Comparison of ENCODE assay signal across 1 cellular context in the genomic region with DNA sequence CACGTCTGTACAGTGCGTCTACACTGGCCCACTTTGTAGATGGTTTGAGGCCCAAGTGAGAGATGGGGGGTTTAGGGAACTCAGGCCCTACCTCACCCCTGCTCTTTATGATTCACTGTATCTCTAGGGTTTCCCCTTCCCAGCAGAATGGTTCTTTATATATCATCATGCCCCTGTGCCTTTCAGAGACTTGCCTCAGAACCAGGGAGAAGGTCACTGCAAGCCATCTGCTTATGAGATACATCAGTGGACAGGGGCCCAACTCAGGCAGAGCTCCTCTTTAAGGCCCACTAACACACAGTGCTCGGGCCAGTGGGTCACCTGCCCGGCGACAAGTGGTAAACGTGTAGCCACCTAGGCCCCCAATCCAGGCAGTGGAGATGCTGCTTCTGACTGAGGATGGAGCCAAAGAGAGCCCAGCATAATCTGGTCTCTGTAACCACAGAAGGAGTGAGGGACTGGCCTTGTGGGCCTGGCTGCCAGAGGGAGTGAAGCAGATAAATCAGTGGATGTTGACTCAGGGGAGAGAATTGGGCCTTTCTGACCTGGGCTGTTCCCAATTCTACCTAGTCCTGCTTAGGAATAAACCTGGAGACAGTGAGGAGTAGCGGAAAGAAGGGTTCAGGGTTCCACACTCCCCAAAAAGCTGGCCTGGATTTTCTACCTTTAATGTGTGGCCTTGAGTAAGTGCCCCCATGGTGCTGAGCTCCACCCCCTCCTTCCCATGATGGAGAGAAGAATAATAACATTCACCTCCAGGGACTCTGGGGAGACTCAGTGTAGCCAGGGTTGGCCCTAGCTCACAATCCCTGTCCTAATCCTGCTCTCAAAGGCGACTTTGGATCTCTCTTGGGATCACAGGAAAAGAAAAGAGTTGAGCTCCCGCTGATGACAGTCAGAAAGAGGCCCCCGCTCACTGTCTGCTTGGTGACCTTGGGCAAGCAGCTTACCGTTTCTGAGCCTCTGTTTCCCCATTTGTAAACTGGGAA.
A peak's percentile ranks its signal among the peaks of the same experiment; 100 is the strongest.
TF ChIP-seq lines count a peak whose summit lies in the region.

No MANE protein-coding gene starts in this region.

TF ChIP-seq in K562, 482 proteins besides CTCF, POLR2A, EP300 and RAD21 (continued from another document and continues in another):
- TF ChIP-seq, protein P1, sequence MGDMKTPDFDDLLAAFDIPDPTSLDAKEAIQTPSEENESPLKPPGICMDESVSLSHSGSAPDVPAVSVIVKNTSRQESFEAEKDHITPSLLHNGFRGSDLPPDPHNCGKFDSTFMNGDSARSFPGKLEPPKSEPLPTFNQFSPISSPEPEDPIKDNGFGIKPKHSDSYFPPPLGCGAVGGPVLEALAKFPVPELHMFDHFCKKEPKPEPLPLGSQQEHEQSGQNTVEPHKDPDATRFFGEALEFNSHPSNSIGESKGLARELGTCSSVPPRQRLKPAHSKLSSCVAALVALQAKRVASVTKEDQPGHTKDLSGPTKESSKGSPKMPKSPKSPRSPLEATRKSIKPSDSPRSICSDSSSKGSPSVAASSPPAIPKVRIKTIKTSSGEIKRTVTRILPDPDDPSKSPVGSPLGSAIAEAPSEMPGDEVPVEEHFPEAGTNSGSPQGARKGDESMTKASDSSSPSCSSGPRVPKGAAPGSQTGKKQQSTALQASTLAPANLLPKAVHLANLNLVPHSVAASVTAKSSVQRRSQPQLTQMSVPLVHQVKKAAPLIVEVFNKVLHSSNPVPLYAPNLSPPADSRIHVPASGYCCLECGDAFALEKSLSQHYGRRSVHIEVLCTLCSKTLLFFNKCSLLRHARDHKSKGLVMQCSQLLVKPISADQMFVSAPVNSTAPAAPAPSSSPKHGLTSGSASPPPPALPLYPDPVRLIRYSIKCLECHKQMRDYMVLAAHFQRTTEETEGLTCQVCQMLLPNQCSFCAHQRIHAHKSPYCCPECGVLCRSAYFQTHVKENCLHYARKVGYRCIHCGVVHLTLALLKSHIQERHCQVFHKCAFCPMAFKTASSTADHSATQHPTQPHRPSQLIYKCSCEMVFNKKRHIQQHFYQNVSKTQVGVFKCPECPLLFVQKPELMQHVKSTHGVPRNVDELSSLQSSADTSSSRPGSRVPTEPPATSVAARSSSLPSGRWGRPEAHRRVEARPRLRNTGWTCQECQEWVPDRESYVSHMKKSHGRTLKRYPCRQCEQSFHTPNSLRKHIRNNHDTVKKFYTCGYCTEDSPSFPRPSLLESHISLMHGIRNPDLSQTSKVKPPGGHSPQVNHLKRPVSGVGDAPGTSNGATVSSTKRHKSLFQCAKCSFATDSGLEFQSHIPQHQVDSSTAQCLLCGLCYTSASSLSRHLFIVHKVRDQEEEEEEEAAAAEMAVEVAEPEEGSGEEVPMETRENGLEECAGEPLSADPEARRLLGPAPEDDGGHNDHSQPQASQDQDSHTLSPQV (IDR thresholded peaks at IDR 0.05) = 0 out of 2 replicates have a peak, but pooled peaks have one; percentile 10
- TF ChIP-seq PURB (CRISPR knock-in tag; IDR thresholded peaks at IDR 0.05; ENCODE audit: low read depth) = no peak
- no peak for TF ChIP-seq ZNF444 (CRISPR knock-in tag; IDR thresholded peaks at IDR 0.05)
- TF ChIP-seq, protein P2, sequence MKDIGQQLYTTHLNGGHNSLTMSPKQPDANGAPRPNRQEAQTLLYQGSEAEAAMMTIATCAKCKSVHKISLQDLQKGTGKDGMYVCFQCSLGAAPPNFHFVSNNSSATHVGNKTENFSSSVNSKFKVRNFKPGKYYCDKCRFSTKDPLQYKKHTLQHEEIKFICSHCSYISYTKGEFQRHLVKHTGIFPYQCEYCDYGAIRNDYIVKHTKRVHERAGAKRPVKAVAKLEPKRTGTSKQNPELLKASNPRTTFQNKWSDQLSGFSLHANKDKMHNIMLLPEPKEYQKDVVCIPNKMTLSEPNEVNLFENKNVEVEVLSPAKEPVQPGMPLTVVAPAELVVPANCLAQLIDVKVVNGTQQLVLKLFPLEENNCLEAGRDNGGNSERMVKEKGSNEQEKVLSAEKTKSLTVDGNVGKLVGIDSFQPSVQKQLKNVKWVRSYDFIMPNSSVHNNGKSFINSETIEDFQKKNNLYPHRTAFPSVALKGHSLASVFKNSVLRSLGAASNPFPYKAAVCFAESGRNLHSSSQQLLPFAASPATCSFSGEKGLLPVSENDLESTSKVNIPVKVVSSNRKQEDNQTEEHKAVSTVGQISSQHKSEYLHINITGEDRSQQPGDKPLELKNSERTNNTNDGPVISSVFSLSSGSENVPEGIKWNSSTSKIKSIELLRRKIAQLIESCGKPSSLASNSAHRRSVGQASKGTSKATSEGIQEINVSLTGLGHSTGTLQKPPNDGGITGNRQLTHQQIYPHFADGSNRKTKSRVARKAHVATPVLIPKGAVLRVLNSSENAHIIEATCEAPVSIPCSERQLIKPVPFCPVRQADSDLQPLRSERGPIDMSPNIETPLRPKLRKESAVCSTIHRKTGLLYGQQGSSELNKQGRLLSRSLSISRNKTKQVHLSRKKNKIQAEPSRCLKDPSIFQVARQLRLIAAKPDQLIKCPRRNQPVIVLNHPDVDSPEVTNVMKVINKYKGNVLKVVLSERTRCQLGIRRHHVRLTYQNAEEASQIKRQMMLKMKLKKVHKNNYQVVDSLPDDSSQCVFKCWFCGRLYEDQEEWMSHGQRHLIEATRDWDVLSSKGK (CRISPR knock-in tag; IDR thresholded peaks at IDR 0.05) = no peak
- no peak for TF ChIP-seq CBFA2T2 (conservative IDR thresholded peaks at IDR 0.05)
- TF ChIP-seq, protein P3, sequence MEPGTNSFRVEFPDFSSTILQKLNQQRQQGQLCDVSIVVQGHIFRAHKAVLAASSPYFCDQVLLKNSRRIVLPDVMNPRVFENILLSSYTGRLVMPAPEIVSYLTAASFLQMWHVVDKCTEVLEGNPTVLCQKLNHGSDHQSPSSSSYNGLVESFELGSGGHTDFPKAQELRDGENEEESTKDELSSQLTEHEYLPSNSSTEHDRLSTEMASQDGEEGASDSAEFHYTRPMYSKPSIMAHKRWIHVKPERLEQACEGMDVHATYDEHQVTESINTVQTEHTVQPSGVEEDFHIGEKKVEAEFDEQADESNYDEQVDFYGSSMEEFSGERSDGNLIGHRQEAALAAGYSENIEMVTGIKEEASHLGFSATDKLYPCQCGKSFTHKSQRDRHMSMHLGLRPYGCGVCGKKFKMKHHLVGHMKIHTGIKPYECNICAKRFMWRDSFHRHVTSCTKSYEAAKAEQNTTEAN (CRISPR knock-in tag; IDR thresholded peaks at IDR 0.05) = no peak
- TF ChIP-seq POLR2H (tag; IDR thresholded peaks at IDR 0.05; ENCODE audit: low read depth) = no peak
- no peak for TF ChIP-seq KAT7 (CRISPR knock-in tag; IDR thresholded peaks at IDR 0.05; ENCODE audit: borderline replicate concordance)
- TF ChIP-seq SREBF2 (CRISPR knock-in tag; IDR thresholded peaks at IDR 0.05) = no peak
- TF ChIP-seq MIER1 (IDR thresholded peaks at IDR 0.05; ENCODE audit: low read depth) = no peak
- no peak for TF ChIP-seq ZNF384 (IDR thresholded peaks at IDR 0.05; ENCODE audit: low read depth, low read length)
- TF ChIP-seq TAF7 (tag; IDR thresholded peaks at IDR 0.05) = no peak
- TF ChIP-seq PRMT5 (CRISPR knock-in tag; IDR thresholded peaks at IDR 0.05) = no peak
- TF ChIP-seq NCOA4 (IDR thresholded peaks at IDR 0.05; ENCODE audit: partially characterized antibody) = no peak
- no peak for TF ChIP-seq ZNF23 (CRISPR knock-in tag; IDR thresholded peaks at IDR 0.05)
- TF ChIP-seq EWSR1 (IDR thresholded peaks at IDR 0.05; ENCODE audit: borderline replicate concordance, low read depth, partially characterized antibody) = no peak
- TF ChIP-seq ZNF583 (CRISPR knock-in tag; IDR thresholded peaks at IDR 0.05) = no peak
- no peak for TF ChIP-seq SUPT5H (IDR thresholded peaks at IDR 0.05)
- TF ChIP-seq, protein P4, sequence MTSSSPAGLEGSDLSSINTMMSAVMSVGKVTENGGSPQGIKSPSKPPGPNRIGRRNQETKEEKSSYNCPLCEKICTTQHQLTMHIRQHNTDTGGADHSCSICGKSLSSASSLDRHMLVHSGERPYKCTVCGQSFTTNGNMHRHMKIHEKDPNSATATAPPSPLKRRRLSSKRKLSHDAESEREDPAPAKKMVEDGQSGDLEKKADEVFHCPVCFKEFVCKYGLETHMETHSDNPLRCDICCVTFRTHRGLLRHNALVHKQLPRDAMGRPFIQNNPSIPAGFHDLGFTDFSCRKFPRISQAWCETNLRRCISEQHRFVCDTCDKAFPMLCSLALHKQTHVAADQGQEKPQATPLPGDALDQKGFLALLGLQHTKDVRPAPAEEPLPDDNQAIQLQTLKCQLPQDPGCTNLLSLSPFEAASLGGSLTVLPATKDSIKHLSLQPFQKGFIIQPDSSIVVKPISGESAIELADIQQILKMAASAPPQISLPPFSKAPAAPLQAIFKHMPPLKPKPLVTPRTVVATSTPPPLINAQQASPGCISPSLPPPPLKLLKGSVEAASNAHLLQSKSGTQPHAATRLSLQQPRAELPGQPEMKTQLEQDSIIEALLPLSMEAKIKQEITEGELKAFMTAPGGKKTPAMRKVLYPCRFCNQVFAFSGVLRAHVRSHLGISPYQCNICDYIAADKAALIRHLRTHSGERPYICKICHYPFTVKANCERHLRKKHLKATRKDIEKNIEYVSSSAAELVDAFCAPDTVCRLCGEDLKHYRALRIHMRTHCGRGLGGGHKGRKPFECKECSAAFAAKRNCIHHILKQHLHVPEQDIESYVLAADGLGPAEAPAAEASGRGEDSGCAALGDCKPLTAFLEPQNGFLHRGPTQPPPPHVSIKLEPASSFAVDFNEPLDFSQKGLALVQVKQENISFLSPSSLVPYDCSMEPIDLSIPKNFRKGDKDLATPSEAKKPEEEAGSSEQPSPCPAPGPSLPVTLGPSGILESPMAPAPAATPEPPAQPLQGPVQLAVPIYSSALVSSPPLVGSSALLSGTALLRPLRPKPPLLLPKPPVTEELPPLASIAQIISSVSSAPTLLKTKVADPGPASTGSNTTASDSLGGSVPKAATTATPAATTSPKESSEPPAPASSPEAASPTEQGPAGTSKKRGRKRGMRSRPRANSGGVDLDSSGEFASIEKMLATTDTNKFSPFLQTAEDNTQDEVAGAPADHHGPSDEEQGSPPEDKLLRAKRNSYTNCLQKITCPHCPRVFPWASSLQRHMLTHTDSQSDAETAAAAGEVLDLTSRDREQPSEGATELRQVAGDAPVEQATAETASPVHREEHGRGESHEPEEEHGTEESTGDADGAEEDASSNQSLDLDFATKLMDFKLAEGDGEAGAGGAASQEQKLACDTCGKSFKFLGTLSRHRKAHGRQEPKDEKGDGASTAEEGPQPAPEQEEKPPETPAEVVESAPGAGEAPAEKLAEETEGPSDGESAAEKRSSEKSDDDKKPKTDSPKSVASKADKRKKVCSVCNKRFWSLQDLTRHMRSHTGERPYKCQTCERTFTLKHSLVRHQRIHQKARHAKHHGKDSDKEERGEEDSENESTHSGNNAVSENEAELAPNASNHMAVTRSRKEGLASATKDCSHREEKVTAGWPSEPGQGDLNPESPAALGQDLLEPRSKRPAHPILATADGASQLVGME (CRISPR knock-in tag; IDR thresholded peaks at IDR 0.05) = no peak
- TF ChIP-seq NFIX (CRISPR knock-in tag; IDR thresholded peaks at IDR 0.05; ENCODE audit: low read depth) = no peak
- no peak for TF ChIP-seq CREM (IDR thresholded peaks at IDR 0.05; ENCODE audit: low read depth)
- TF ChIP-seq, protein P5, sequence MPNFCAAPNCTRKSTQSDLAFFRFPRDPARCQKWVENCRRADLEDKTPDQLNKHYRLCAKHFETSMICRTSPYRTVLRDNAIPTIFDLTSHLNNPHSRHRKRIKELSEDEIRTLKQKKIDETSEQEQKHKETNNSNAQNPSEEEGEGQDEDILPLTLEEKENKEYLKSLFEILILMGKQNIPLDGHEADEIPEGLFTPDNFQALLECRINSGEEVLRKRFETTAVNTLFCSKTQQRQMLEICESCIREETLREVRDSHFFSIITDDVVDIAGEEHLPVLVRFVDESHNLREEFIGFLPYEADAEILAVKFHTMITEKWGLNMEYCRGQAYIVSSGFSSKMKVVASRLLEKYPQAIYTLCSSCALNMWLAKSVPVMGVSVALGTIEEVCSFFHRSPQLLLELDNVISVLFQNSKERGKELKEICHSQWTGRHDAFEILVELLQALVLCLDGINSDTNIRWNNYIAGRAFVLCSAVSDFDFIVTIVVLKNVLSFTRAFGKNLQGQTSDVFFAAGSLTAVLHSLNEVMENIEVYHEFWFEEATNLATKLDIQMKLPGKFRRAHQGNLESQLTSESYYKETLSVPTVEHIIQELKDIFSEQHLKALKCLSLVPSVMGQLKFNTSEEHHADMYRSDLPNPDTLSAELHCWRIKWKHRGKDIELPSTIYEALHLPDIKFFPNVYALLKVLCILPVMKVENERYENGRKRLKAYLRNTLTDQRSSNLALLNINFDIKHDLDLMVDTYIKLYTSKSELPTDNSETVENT (CRISPR knock-in tag; IDR thresholded peaks at IDR 0.05) = no peak
- no peak for TF ChIP-seq CHCHD3 (CRISPR knock-in tag; IDR thresholded peaks at IDR 0.05)
- TF ChIP-seq ELF4 (CRISPR knock-in tag; IDR thresholded peaks at IDR 0.05) = no peak
- TF ChIP-seq FOS (IDR thresholded peaks at IDR 0.05; ENCODE audit: extremely low read depth, insufficient read length) = no peak
- TF ChIP-seq, protein P6, sequence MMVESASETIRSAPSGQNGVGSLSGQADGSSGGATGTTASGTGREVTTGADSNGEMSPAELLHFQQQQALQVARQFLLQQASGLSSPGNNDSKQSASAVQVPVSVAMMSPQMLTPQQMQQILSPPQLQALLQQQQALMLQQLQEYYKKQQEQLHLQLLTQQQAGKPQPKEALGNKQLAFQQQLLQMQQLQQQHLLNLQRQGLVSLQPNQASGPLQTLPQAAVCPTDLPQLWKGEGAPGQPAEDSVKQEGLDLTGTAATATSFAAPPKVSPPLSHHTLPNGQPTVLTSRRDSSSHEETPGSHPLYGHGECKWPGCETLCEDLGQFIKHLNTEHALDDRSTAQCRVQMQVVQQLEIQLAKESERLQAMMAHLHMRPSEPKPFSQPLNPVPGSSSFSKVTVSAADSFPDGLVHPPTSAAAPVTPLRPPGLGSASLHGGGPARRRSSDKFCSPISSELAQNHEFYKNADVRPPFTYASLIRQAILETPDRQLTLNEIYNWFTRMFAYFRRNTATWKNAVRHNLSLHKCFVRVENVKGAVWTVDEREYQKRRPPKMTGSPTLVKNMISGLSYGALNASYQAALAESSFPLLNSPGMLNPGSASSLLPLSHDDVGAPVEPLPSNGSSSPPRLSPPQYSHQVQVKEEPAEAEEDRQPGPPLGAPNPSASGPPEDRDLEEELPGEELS (CRISPR knock-in tag; IDR thresholded peaks at IDR 0.05; ENCODE audit: borderline replicate concordance) = no peak
- TF ChIP-seq FIP1L1 (IDR thresholded peaks at IDR 0.05; ENCODE audit: low read depth, low read length, poor library complexity, severe bottlenecking) = no peak
- TF ChIP-seq SPI1 (IDR thresholded peaks at IDR 0.05; ENCODE audit: borderline replicate concordance, low read depth, low read length) = no peak
- no peak for TF ChIP-seq TCF7 (IDR thresholded peaks at IDR 0.05; ENCODE audit: borderline replicate concordance)
- no peak for TF ChIP-seq ZNF165 (CRISPR knock-in tag; IDR thresholded peaks at IDR 0.05; ENCODE audit: borderline replicate concordance)
- peak; percentile 64; the same call in 1 of the 2 replicates for TF ChIP-seq PHF21A (IDR thresholded peaks at IDR 0.05; ENCODE audit: borderline replicate concordance, low read depth)
